In genomic region chr17:65553646-65554567, GRCh38 we compare ENCODE assay signal across 11 cellular contexts. TPM values are rescaled to one million over a fixed set of nuclear protein-coding genes. Genes with fewer than 3 reads are reported as not detected.
DNase-seq lines count a peak whose midpoint lies in the region; ATAC-seq and TF ChIP-seq lines count a peak whose summit lies in the region.
"Had no signal": no experiment of that assay in that cellular context is flagged by ENCODE, and none has a peak within 500 bp of the region (broad histone marks: within the 10 kb centered on the region; RNA-seq: fewer than 3 reads in every experiment).

No MANE protein-coding gene starts in this region.

- TF ChIP-seq CTCF in AG10803 (conservative IDR thresholded peaks at IDR 0.05; ENCODE audit: low read length) = no peak
- TF ChIP-seq CTCF in mucosa of descending colon (IDR thresholded peaks at IDR 0.05) = no peak

- no peaks in the 10 kb centered on the region for H3K27me3 Mint-ChIP-seq in central memory CD8-positive, alpha-beta T cell
- H3K27me3 Mint-ChIP-seq: stimulated activated memory B cell treated with anti-CD40 and anti-IgM and Interleukin-4, amounts not matched to agents 10 μg/mL and 1 μg/mL and 100 μg/mL, for 72 hours had no signal

- ATAC-seq in central memory CD8-positive, alpha-beta T cell (replicated peaks; ENCODE audit: extremely low read depth, poor library complexity, severe bottlenecking) = no peak
- ATAC-seq in mucosa of descending colon (no peak), HG02973 (IDR thresholded peaks at IDR 0.05; ENCODE audit: unreplicated experiment) (no peak)
- ATAC-seq: stimulated activated memory B cell treated with anti-CD40 and anti-IgM and Interleukin-4, amounts not matched to agents 10 μg/mL and 1 μg/mL and 100 μg/mL, for 72 hours had no signal

- in situ Hi-C loops in G401 (cut with HindIII; ENCODE audit: low sequenced_read_pairs) = no loop called here

- peak overlapping the region; percentile 42 for H3K27ac Mint-ChIP-seq in central memory CD8-positive, alpha-beta T cell (ENCODE audit: low read depth)
- H3K27ac Mint-ChIP-seq: stimulated activated memory B cell treated with anti-CD40 and anti-IgM and Interleukin-4, amounts not matched to agents 10 μg/mL and 1 μg/mL and 100 μg/mL, for 72 hours had no signal

- intact Hi-C loops in mucosa of descending colon (cut with DNase I, micrococcal nuclease) = loop anchor here in 1 of 2 donors (10.0 kb wide), 1 partner anchor 99 kb away; no protein-coding TSS in a partner anchor

- no peaks in the 10 kb centered on the region for H3K9me3 Mint-ChIP-seq in central memory CD8-positive, alpha-beta T cell
- H3K9me3 Mint-ChIP-seq: stimulated activated memory B cell treated with anti-CD40 and anti-IgM and Interleukin-4, amounts not matched to agents 10 μg/mL and 1 μg/mL and 100 μg/mL, for 72 hours had no signal

- peak overlapping the region; percentile 29 for H3K4me3 ChIP-seq in AG10803 (ENCODE audit: low read length)
- H3K4me3 ChIP-seq in H7 (ENCODE audit: insufficient read depth, low read depth, low read length) = no peak overlapping the region
- no peak overlapping the region for H3K4me3 ChIP-seq in mucosa of descending colon
- H3K4me3 ChIP-seq: coronary artery had no signal

- no peaks in the 10 kb centered on the region for H3K27me3 ChIP-seq in H7 (ENCODE audit: control insufficient read depth, insufficient read depth, low read length)

- H3K4me1 ChIP-seq in mucosa of descending colon (ENCODE audit: low read depth) = peaks cover 43% of the 10 kb centered on the region

- peak overlapping the region; percentile 26 for H3K4me3 Mint-ChIP-seq in central memory CD8-positive, alpha-beta T cell
- H3K4me3 Mint-ChIP-seq: stimulated activated memory B cell treated with anti-CD40 and anti-IgM and Interleukin-4, amounts not matched to agents 10 μg/mL and 1 μg/mL and 100 μg/mL, for 72 hours had no signal

- peak; percentile 84 for DNase-seq in AG10803 (ENCODE audit: low read depth)
- DNase-seq in H7 = peak; percentile 57
- DNase-seq in central memory CD8-positive, alpha-beta T cell (ENCODE audit: low spot score in 2 of 2) = no peak
- DNase-seq in mucosa of descending colon = peak in 2 of 3 donors; percentile 45 to 49
- DNase-seq in G401 (ENCODE audit: low spot score) = no peak
- DNase-seq in germinal center (ENCODE audit: low spot score) = no peak
- no peak for DNase-seq in activated gamma-delta T cell treated with Interleukin-2 at 50 U/mL for 16 hours
- DNase-seq: NCI-H1048 had no signal

- H3K36me3 ChIP-seq in H7 (replicated peaks; ENCODE audit: control insufficient read depth, insufficient read depth, low read length) (peaks cover 14% of the 10 kb centered on the region), mucosa of descending colon (ENCODE audit: low read depth) (no peaks in the 10 kb centered on the region)

- no peaks in the 10 kb centered on the region for H3K9me3 ChIP-seq in mucosa of descending colon

- peaks cover 6% of the 10 kb centered on the region for H3K36me3 Mint-ChIP-seq in central memory CD8-positive, alpha-beta T cell (ENCODE audit: insufficient read depth)

- peaks cover 22% of the 10 kb centered on the region for H3K4me1 Mint-ChIP-seq in central memory CD8-positive, alpha-beta T cell

RNA-seq across cellular contexts. Expression of gene AXIN2, which starts 7.5 kb away (rescaled TPM):
- total RNA-seq in H7 (2014; rRNA removed; shearing (Covaris generic)) = 34.8 and 36.1 TPM in 2 replicates
- 10 to 100 TPM; 27.6 to 63.3 (median 39.3) TPM for total RNA-seq in mucosa of descending colon
- 6.3 and 8.6 TPM in 2 replicates for total RNA-seq in G401 (2014; rRNA removed; shearing (Covaris generic))

Comparison
In these comparisons a context has a peak if more than half of its experiments do, and no peak if none do; other contexts are left out.
1. DNase-seq: peak in AG10803 (single experiment), H7 (single experiment) and mucosa of descending colon (2 of 3); none in central memory CD8-positive, alpha-beta T cell (0 of 2), G401 (single experiment), germinal center (single experiment) and activated gamma-delta T cell treated with Interleukin-2 at 50 U/mL for 16 hours (single experiment).